Comparison of ENCODE assay signal across 1 cellular context in genomic region chr10:100297242-100297641, GRCh38.
TF ChIP-seq lines count a peak whose summit lies in the region.

No MANE protein-coding gene starts in this region.

TF ChIP-seq in WTC11, 78 proteins besides CTCF, POLR2A, EP300 and RAD21:
- TF ChIP-seq GABPB1 (CRISPR knock-in tag; IDR thresholded peaks at IDR 0.05): no peak
- no peak for TF ChIP-seq NFYB (CRISPR knock-in tag; conservative IDR thresholded peaks at IDR 0.05; ENCODE audit: low read depth)
- no peak for TF ChIP-seq JAZF1 (CRISPR knock-in tag; IDR thresholded peaks at IDR 0.05)
- no peak for TF ChIP-seq ZNF416 (CRISPR knock-in tag; IDR thresholded peaks at IDR 0.05)
- no peak for TF ChIP-seq SP1 (CRISPR knock-in tag; conservative IDR thresholded peaks at IDR 0.05)
- TF ChIP-seq ATF6 (CRISPR knock-in tag; IDR thresholded peaks at IDR 0.05): no peak
- no peak for TF ChIP-seq ZMAT4 (CRISPR knock-in tag; IDR thresholded peaks at IDR 0.05)
- no peak for TF ChIP-seq MAX (CRISPR knock-in tag; IDR thresholded peaks at IDR 0.05)
- TF ChIP-seq IRF1 (CRISPR knock-in tag; IDR thresholded peaks at IDR 0.05): no peak
- TF ChIP-seq NFE2L1 (CRISPR knock-in tag; IDR thresholded peaks at IDR 0.05): no peak
- no peak for TF ChIP-seq USF2 (CRISPR knock-in tag; IDR thresholded peaks at IDR 0.05)
- TF ChIP-seq ZNF138 (CRISPR knock-in tag; conservative IDR thresholded peaks at IDR 0.05): no peak
- TF ChIP-seq GRHL2 (CRISPR knock-in tag; IDR thresholded peaks at IDR 0.05; ENCODE audit: insufficient replicate concordance, severe bottlenecking): no peak
- no peak for TF ChIP-seq JUN (CRISPR knock-in tag; IDR thresholded peaks at IDR 0.05)
TF ChIP-seq in WTC11: peak in this region for 0.
